Comparison of ENCODE assay signal across 1 cellular context in the genomic region with DNA sequence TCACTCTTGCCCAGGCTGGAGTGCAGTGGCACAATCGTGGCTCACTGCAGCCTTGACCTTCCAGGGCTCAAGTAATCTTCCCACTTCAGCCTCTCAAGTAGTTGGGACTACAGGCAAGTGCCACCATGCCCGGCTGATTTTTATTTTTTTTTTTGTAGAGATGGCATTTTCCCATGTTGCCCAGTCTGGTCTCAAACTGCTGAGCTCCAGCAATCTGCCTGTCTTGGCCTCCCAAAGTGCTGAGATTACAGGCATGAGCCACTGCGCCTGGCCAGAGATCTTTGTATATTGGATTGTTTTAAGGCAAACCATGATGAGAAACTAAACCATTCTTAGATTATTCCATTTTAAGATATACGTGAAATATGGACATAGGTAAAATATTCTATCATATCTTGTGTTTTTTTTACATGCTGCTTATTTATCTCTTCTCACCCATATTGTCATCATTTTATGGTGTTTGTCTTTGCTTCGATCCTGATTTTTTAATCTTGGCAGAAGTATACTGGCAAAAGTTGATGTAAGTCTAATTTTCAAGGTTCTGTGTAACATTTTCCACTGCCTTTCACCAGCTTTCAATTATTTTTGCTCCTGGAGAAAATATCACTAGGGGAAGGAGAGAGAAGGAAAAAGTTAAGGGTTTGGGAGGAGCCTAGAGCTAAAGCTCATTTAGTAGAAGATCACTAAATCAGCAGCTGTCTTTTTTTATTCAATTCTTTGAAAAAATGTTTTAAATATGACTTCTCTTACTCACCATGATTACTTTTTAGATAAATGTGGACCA.
TF ChIP-seq lines count a peak whose summit lies in the region.

No MANE protein-coding gene starts in this region.

TF ChIP-seq in GM23338, 12 proteins besides CTCF, POLR2A, EP300 and RAD21:
- TF ChIP-seq, protein P1, sequence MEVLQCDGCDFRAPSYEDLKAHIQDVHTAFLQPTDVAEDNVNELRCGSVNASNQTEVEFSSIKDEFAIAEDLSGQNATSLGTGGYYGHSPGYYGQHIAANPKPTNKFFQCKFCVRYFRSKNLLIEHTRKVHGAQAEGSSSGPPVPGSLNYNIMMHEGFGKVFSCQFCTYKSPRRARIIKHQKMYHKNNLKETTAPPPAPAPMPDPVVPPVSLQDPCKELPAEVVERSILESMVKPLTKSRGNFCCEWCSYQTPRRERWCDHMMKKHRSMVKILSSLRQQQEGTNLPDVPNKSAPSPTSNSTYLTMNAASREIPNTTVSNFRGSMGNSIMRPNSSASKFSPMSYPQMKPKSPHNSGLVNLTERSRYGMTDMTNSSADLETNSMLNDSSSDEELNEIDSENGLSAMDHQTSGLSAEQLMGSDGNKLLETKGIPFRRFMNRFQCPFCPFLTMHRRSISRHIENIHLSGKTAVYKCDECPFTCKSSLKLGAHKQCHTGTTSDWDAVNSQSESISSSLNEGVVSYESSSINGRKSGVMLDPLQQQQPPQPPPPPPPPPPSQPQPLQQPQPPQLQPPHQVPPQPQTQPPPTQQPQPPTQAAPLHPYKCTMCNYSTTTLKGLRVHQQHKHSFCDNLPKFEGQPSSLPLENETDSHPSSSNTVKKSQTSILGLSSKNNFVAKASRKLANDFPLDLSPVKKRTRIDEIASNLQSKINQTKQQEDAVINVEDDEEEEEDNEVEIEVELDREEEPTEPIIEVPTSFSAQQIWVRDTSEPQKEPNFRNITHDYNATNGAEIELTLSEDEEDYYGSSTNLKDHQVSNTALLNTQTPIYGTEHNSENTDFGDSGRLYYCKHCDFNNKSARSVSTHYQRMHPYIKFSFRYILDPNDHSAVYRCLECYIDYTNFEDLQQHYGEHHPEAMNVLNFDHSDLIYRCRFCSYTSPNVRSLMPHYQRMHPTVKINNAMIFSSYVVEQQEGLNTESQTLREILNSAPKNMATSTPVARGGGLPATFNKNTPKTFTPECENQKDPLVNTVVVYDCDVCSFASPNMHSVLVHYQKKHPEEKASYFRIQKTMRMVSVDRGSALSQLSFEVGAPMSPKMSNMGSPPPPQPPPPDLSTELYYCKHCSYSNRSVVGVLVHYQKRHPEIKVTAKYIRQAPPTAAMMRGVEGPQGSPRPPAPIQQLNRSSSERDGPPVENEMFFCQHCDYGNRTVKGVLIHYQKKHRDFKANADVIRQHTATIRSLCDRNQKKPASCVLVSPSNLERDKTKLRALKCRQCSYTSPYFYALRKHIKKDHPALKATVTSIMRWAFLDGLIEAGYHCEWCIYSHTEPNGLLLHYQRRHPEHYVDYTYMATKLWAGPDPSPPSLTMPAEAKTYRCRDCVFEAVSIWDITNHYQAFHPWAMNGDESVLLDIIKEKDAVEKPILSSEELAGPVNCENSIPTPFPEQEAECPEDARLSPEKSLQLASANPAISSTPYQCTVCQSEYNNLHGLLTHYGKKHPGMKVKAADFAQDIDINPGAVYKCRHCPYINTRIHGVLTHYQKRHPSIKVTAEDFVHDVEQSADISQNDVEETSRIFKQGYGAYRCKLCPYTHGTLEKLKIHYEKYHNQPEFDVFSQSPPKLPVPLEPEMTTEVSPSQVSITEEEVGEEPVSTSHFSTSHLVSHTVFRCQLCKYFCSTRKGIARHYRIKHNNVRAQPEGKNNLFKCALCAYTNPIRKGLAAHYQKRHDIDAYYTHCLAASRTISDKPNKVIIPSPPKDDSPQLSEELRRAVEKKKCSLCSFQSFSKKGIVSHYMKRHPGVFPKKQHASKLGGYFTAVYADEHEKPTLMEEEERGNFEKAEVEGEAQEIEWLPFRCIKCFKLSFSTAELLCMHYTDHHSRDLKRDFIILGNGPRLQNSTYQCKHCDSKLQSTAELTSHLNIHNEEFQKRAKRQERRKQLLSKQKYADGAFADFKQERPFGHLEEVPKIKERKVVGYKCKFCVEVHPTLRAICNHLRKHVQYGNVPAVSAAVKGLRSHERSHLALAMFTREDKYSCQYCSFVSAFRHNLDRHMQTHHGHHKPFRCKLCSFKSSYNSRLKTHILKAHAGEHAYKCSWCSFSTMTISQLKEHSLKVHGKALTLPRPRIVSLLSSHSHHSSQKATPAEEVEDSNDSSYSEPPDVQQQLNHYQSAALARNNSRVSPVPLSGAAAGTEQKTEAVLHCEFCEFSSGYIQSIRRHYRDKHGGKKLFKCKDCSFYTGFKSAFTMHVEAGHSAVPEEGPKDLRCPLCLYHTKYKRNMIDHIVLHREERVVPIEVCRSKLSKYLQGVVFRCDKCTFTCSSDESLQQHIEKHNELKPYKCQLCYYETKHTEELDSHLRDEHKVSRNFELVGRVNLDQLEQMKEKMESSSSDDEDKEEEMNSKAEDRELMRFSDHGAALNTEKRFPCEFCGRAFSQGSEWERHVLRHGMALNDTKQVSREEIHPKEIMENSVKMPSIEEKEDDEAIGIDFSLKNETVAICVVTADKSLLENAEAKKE (CRISPR knock-in tag; IDR thresholded peaks at IDR 0.05): no peak
- TF ChIP-seq ZNF331 (CRISPR knock-in tag; IDR thresholded peaks at IDR 0.05; ENCODE audit: low read depth) (no peak), EZH2 (IDR thresholded peaks at IDR 0.05; ENCODE audit: low read depth, unreplicated experiment) (no peak)
TF ChIP-seq in GM23338: peak in this region for 0.
